10 cellular contexts compared by ENCODE assay signal in genomic region chr18:42052137-42052708, GRCh38.
DNase-seq lines count a peak whose midpoint lies in the region; ATAC-seq, FAIRE-seq and TF ChIP-seq lines count a peak whose summit lies in the region.
"Had no signal": no experiment of that assay in that cellular context is flagged by ENCODE, and none has a peak within 500 bp of the region (broad histone marks: within the 10 kb centered on the region; RNA-seq: fewer than 3 reads in every experiment).

No MANE protein-coding gene starts in this region.

- H3K27me3 ChIP-seq in OCI-LY3 (ENCODE audit: low read depth, low read length) (no peaks in the 10 kb centered on the region), endothelial cell of umbilical vein (ENCODE audit: control insufficient read depth in 2 of 2, insufficient read depth in 2 of 2, low read length in 2 of 2) (no peaks in the 10 kb centered on the region)

- H3K9ac ChIP-seq in OCI-LY3 (ENCODE audit: low read length) = no peak overlapping the region
- no peak overlapping the region for H3K9ac ChIP-seq in endothelial cell of umbilical vein (replicated peaks; ENCODE audit: extremely low read depth, insufficient read depth, low read length)

- dilution Hi-C loops in endothelial cell of umbilical vein (cut with MboI; ENCODE audit: extremely low pct_ligation_motif_present, low sequenced_read_pairs) = no loop called here

- no peaks in the 10 kb centered on the region for H3K9me3 ChIP-seq in OCI-LY3 (ENCODE audit: insufficient read depth, low read length)
- H3K9me3 ChIP-seq in endothelial cell of umbilical vein (replicated peaks; ENCODE audit: control insufficient read depth, insufficient read depth, low read length) = no peaks in the 10 kb centered on the region
- H3K9me3 ChIP-seq: HAP-1 had no signal

- ATAC-seq in GM21515 (IDR thresholded peaks at IDR 0.05; ENCODE audit: unreplicated experiment) = no peak

- intact Hi-C loops in endothelial cell of umbilical vein (cut with micrococcal nuclease) = loop anchor here (2.0 to 10.0 kb wide), 4 partner anchors 543 to 1545 kb away; no protein-coding TSS in a partner anchor

- H3K36me3 ChIP-seq in OCI-LY3 (replicated peaks; ENCODE audit: low read depth, low read length) = peaks cover 23% of the 10 kb centered on the region
- no peaks in the 10 kb centered on the region for H3K36me3 ChIP-seq in endothelial cell of umbilical vein (ENCODE audit: control insufficient read depth in 2 of 2, extremely low read depth in 1 of 2, insufficient read depth in 2 of 2, low read length in 2 of 2)
- H3K36me3 ChIP-seq: HAP-1 had no signal

- H3K4me2 ChIP-seq in OCI-LY3 (ENCODE audit: low read length) = no peak overlapping the region
- H3K4me2 ChIP-seq in endothelial cell of umbilical vein (ENCODE audit: insufficient read depth, low read length) = no peak overlapping the region

- BruUV-seq in endothelial cell of umbilical vein (replicated peaks; lab: Mats Ljungman, UMichigan) = no TSS peak

- POLR2A ChIA-PET in endothelial cell of umbilical vein (lab: Charles Lee) = no interaction called here
- POLR2A ChIA-PET in HEK293T (lab: Yijun Ruan, JAX) = no interaction called here

- H3K4me3 ChIP-seq in OCI-LY3 (ENCODE audit: low read length) (no peak overlapping the region), endothelial cell of umbilical vein (replicated peaks in 1 of 3; ENCODE audit: insufficient read depth in 1 of 3, low read depth in 1 of 3, low read length in 3 of 3) (no peak overlapping the region), retinal pigment epithelial cell (ENCODE audit: low read length) (no peak overlapping the region)
- H3K4me3 ChIP-seq: HAP-1 had no signal

- TF ChIP-seq CTCF in OCI-LY3 (IDR thresholded peaks at IDR 0.05; ENCODE audit: low read depth, low read length) (peak; percentile 94), endothelial cell of umbilical vein (IDR thresholded peaks at IDR 0.05; ENCODE audit: extremely low read depth in 1 of 2, insufficient read depth in 1 of 2, low read depth in 1 of 2, low read length in 2 of 2) (peak in 1 of 2 donors; percentile 40), retinal pigment epithelial cell (conservative IDR thresholded peaks at IDR 0.05; ENCODE audit: low read depth, low read length) (peak; percentile 65)

- H3K79me2 ChIP-seq in OCI-LY3 (ENCODE audit: low read length) (no peaks in the 10 kb centered on the region), endothelial cell of umbilical vein (ENCODE audit: control insufficient read depth, insufficient read depth, low read length) (no peaks in the 10 kb centered on the region)

- H4K20me1 ChIP-seq in OCI-LY3 (ENCODE audit: insufficient read depth, low read length) = no peaks in the 10 kb centered on the region
- H4K20me1 ChIP-seq in endothelial cell of umbilical vein (replicated peaks; ENCODE audit: control insufficient read depth, extremely low read depth, insufficient read depth, low read length) = no peaks in the 10 kb centered on the region

- no peak for TF ChIP-seq POLR2A in endothelial cell of umbilical vein (IDR thresholded peaks at IDR 0.05; ENCODE audit: low read depth, low read length)

- peaks cover 5% of the 10 kb centered on the region; the same call in 1 of the 2 replicates for H3K4me1 ChIP-seq in OCI-LY3 (ENCODE audit: low read length)
- H3K4me1 ChIP-seq in endothelial cell of umbilical vein (ENCODE audit: control insufficient read depth, extremely low read depth, insufficient read depth, low read length) = peaks cover 12% of the 10 kb centered on the region
- H3K4me1 ChIP-seq: HAP-1 had no signal

- FAIRE-seq in endothelial cell of umbilical vein (lab: Jason Lieb, UNC) = no peak

- DNase-seq in NCI-H82 (lab: John Stamatoyannopoulos, UW) (peak; percentile 3), NCI-H82 treated with DMSO at 0.1 percent for 48 hours (lab: John Stamatoyannopoulos, UW; ENCODE audit: unreplicated experiment) (no peak), endothelial cell of umbilical vein (ENCODE audit: low read depth, low spot score) (peak; percentile 36), retinal pigment epithelial cell (ENCODE audit: low read depth) (no peak), NCI-H510A treated with DMSO at 0.1 percent for 48 hours (lab: John Stamatoyannopoulos, UW) (no peak), HEK293T (ENCODE audit: extremely low spot score) (no peak)
- DNase-seq: stimulated activated CD8-positive, alpha-beta memory T cell treated with anti-CD3 and anti-CD28 coated beads, Interleukin-4, amount 100 ng/mL, for 48 hours had no signal

- H2AFZ ChIP-seq in OCI-LY3 (ENCODE audit: low read depth, low read length) (no peak overlapping the region), endothelial cell of umbilical vein (ENCODE audit: low read depth, low read length) (no peak overlapping the region)

- no peaks in the 10 kb centered on the region for H3K9me1 ChIP-seq in endothelial cell of umbilical vein (replicated peaks; ENCODE audit: control insufficient read depth, extremely low read depth, insufficient read depth, low read length)

- H3K27ac ChIP-seq in OCI-LY3 (ENCODE audit: low read length) (no peak overlapping the region), endothelial cell of umbilical vein (ENCODE audit: insufficient read depth, low read depth, low read length) (no peak overlapping the region)

- CTCF ChIA-PET in endothelial cell of umbilical vein (lab: Charles Lee) (interaction anchor here (0.7 to 5.7 kb wide), 26 partner anchors 9 to 1547 kb away, joined by 3 to 98 read pairs (median 5); no protein-coding TSS in a partner anchor), HEK293T (lab: Yijun Ruan, JAX) (interaction anchor here (1.0 to 1.2 kb wide), 3 partner anchors 10 to 1515 kb away, joined by 3 read pairs; no protein-coding TSS in a partner anchor)

TF ChIP-seq in endothelial cell of umbilical vein, 7 proteins besides CTCF, POLR2A, EP300 and RAD21:
- TF ChIP-seq MAX (IDR thresholded peaks at IDR 0.05; ENCODE audit: insufficient read depth, insufficient read length) (no peak), POLR2AphosphoS5 (IDR thresholded peaks at IDR 0.05; ENCODE audit: insufficient read depth, low read depth, low read length) (no peak), EZH2 (IDR thresholded peaks at IDR 0.05; ENCODE audit: borderline replicate concordance, low read depth, low read length, severe bottlenecking) (no peak), MYC (IDR thresholded peaks at IDR 0.05; ENCODE audit: low read depth, low read length) (no peak), FOS (IDR thresholded peaks at IDR 0.05; ENCODE audit: borderline replicate concordance, insufficient read depth, low read length) (no peak), JUN (IDR thresholded peaks at IDR 0.05; ENCODE audit: borderline replicate concordance, insufficient read depth, insufficient read length, low read depth) (no peak), GATA2 (IDR thresholded peaks at IDR 0.05; ENCODE audit: insufficient read depth, insufficient read length, low read depth, low read length) (no peak)

TF ChIP-seq in HEK293T, 16 proteins besides CTCF, POLR2A, EP300 and RAD21:
- TF ChIP-seq LEF1 (IDR thresholded peaks at IDR 0.05; ENCODE audit: borderline replicate concordance) = no peak
- no peak for TF ChIP-seq NFRKB (IDR thresholded peaks at IDR 0.05)
- TF ChIP-seq SP1 (IDR thresholded peaks at IDR 0.05) = no peak
- no peak for TF ChIP-seq TARDBP (IDR thresholded peaks at IDR 0.05)
- no peak for TF ChIP-seq ARNT (IDR thresholded peaks at IDR 0.05)
- TF ChIP-seq ZNF384 (IDR thresholded peaks at IDR 0.05) = no peak
- no peak for TF ChIP-seq FOXK2 (IDR thresholded peaks at IDR 0.05)

Comparison
In these comparisons a context has a peak if more than half of its experiments do, and no peak if none do; other contexts are left out.
1. DNase-seq: peak in NCI-H82 (single experiment) and endothelial cell of umbilical vein (single experiment); none in NCI-H82 treated with DMSO at 0.1 percent for 48 hours (single experiment), retinal pigment epithelial cell (single experiment), NCI-H510A treated with DMSO at 0.1 percent for 48 hours (single experiment) and HEK293T (single experiment).